In the genomic region with DNA sequence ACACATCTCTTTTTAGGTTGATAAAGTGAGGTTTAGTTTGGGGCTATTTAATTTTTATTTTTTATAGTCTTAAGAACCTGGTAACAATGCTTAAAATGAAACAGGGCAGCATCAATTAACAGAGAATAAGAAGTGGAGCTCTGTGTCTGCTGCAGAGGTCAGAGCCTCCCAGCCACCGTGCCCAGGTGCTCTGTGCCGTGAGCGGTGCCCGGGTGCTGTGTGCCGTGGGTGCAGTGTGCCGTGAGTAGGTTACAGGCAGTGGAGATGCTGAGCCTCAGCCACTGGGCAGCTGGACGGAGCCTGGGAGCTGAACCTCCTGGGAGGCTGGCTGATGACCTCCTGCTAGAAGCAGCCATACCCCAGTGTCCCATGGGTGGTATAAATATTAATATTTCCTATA, we compare ENCODE assay signal across 18 cellular contexts.
"Had no signal": no experiment of that assay in that cellular context is flagged by ENCODE, and none has a peak within 500 bp of the region (broad histone marks: within the 10 kb centered on the region; RNA-seq: fewer than 3 reads in every experiment).

No MANE protein-coding gene starts in this region.

- H3K4me3 ChIP-seq: colonic mucosa, esophagus squamous epithelium, gastroesophageal sphincter, heart right ventricle, left lung, lower lobe of right lung, mucosa of descending colon had no signal

- H3K27ac ChIP-seq: colonic mucosa, epithelial cell of prostate, esophagus squamous epithelium, foreskin keratinocyte, gastroesophageal sphincter, heart right ventricle, left lung, lower lobe of right lung had no signal

- DNase-seq: colonic mucosa; cortex of kidney; effector CD8-positive, alpha-beta T cell; effector memory CD8-positive, alpha-beta T cell; endodermal cell; erythroblast; esophagus squamous epithelium; foreskin keratinocyte; head of caudate nucleus; heart right ventricle; hippocampal formation; left cardiac atrium; left lung; left ventricle myocardium superior; lower lobe of right lung; mucosa of descending colon had no signal

- H3K4me1 ChIP-seq: colonic mucosa had no signal

- H3K27me3 ChIP-seq: colonic mucosa, esophagus squamous epithelium, foreskin keratinocyte, gastroesophageal sphincter, heart right ventricle, left lung had no signal

- H3K9me3 ChIP-seq: colonic mucosa, esophagus squamous epithelium, gastroesophageal sphincter, heart right ventricle, left lung, lower lobe of right lung, mucosa of descending colon had no signal

- H3K36me3 ChIP-seq: colonic mucosa, esophagus squamous epithelium, gastroesophageal sphincter, heart right ventricle, left lung, lower lobe of right lung had no signal
